In genomic region chr13:21670883-21671792, GRCh38 we compare ENCODE assay signal across 9 cellular contexts. TPM values are rescaled to one million over a fixed set of nuclear protein-coding genes. Genes with fewer than 3 reads are reported as not detected.
DNase-seq lines count a peak whose midpoint lies in the region; ATAC-seq and TF ChIP-seq lines count a peak whose summit lies in the region.
"Had no signal": no experiment of that assay in that cellular context is flagged by ENCODE, and none has a peak within 500 bp of the region (broad histone marks: within the 10 kb centered on the region; RNA-seq: fewer than 3 reads in every experiment).

FGF9 (plus strand) TSS chr13:21671073; CDS start chr13:21671913, 840 bp downstream.

- DNase-seq in AML-193 (lab: John Stamatoyannopoulos, UW) (peak; percentile 74), NCI-H446 treated with DMSO at 0.1 percent for 48 hours (lab: John Stamatoyannopoulos, UW) (peak; percentile 57), dorsolateral prefrontal cortex (peak in 7 of 10 donors; percentile 70 to 87 (median 74)), lower leg skin (ENCODE audit: low spot score in 2 of 2) (peak in 1 of 2 donors; percentile 92)
- DNase-seq in activated CD4-positive, alpha-beta T cell treated with anti-CD3 and anti-CD28 coated beads for 36 hours: peak; percentile 88
- DNase-seq in stimulated activated CD4-positive, alpha-beta T cell treated with anti-CD3 and anti-CD28 coated beads, TNF-alpha, amount 100 ng/mL, for 1 hour (ENCODE audit: low read depth in 3 of 3, low spot score in 1 of 3): peak; percentile 47 to 62 (median 55)

- intact Hi-C loops in activated CD4-positive, alpha-beta T cell treated with anti-CD3 and anti-CD28 coated beads for 36 hours (cut with DNase I, micrococcal nuclease): loop anchor here (1.0 to 10.0 kb wide), 10 partner anchors 16 to 1904 kb away; partner anchors contain the start of genes CRYL1 (in 1 of the 2), IL17D (in 1 of the 2), MICU2 (in 1 of the 2) and TNFRSF19 (in 1 of the 2)
- intact Hi-C loops in dorsolateral prefrontal cortex (cut with DNase I) (loop anchor here in 1 of 2 donors (5.0 kb wide), 1 partner anchor 606 kb away; no protein-coding TSS in a partner anchor), lower leg skin (cut with DNase I; ENCODE audit: low total_unique reads) (no loop called here)

- H3K4me1 Mint-ChIP-seq in activated CD4-positive, alpha-beta T cell treated with anti-CD3 and anti-CD28 coated beads for 36 hours: peaks cover 45% of the 10 kb centered on the region

- H3K27ac Mint-ChIP-seq in activated CD4-positive, alpha-beta T cell treated with anti-CD3 and anti-CD28 coated beads for 36 hours: peak within 1 kb of the TSS; percentile 53

- WGBS in lower leg skin, 2 donors: 0% methylated on average over 52 to 62 of the region's 62 CpGs

- no peaks in the 10 kb centered on the region for H3K36me3 Mint-ChIP-seq in activated CD4-positive, alpha-beta T cell treated with anti-CD3 and anti-CD28 coated beads for 36 hours (ENCODE audit: low read depth)

- peaks cover 43% of the 10 kb centered on the region for H3K27me3 Mint-ChIP-seq in activated CD4-positive, alpha-beta T cell treated with anti-CD3 and anti-CD28 coated beads for 36 hours

- POLR2A ChIA-PET in activated CD4-positive, alpha-beta T cell treated with anti-CD3 and anti-CD28 coated beads for 36 hours (lab: Charles Lee): no interaction called here

- no peak for TF ChIP-seq POLR2A in lower leg skin (IDR thresholded peaks at IDR 0.05)

- peak within 1 kb of the TSS in 21 of 59 donors; percentile 13 to 69 (median 46) for H3K27ac ChIP-seq in dorsolateral prefrontal cortex
- H3K27ac ChIP-seq: VCaP had no signal

- TF ChIP-seq CTCF in dorsolateral prefrontal cortex (IDR thresholded peaks at IDR 0.05 in 54 of 56, conservative IDR thresholded peaks at IDR 0.05 in 2 of 56; ENCODE audit: low read depth in 1 of 56, partially characterized antibody in 56 of 56): peak in 23 of 56 donors; percentile 5 to 47 (median 27)
- no peak for TF ChIP-seq CTCF in lower leg skin (IDR thresholded peaks at IDR 0.05)

- peak within 1 kb of the TSS; percentile 76 for H3K4me3 Mint-ChIP-seq in activated CD4-positive, alpha-beta T cell treated with anti-CD3 and anti-CD28 coated beads for 36 hours

- peak; percentile 47 for ATAC-seq in GM18870 (IDR thresholded peaks at IDR 0.05; ENCODE audit: unreplicated experiment)
- ATAC-seq in HG03095 (IDR thresholded peaks at IDR 0.05; ENCODE audit: unreplicated experiment): peak; percentile 72
- peak; percentile 78 for ATAC-seq in activated CD4-positive, alpha-beta T cell treated with anti-CD3 and anti-CD28 coated beads for 36 hours

- CTCF ChIA-PET in activated CD4-positive, alpha-beta T cell treated with anti-CD3 and anti-CD28 coated beads for 36 hours (lab: Charles Lee): interaction anchor here (1.0 to 2.0 kb wide), 2 partner anchors 10 to 33 kb away, joined by 3 to 5 read pairs; no protein-coding TSS in a partner anchor

- H3K9me3 Mint-ChIP-seq in activated CD4-positive, alpha-beta T cell treated with anti-CD3 and anti-CD28 coated beads for 36 hours (ENCODE audit: low read depth): no peaks in the 10 kb centered on the region

- peak within 1 kb of the TSS; percentile 52 to 90 (median 74) for H3K4me3 ChIP-seq in dorsolateral prefrontal cortex
- peak within 1 kb of the TSS; percentile 20 for H3K4me3 ChIP-seq in lower leg skin (ENCODE audit: low read depth, poor library complexity, severe bottlenecking)

- H3K27me3 ChIP-seq in dorsolateral prefrontal cortex: peaks cover 0 to 25% (median 0%) of the 10 kb centered on the region in 45 donors

RNA-seq across cellular contexts. Expression of gene FGF9, which starts in this region (rescaled TPM):
- total RNA-seq in activated CD4-positive, alpha-beta T cell treated with anti-CD3 and anti-CD28 coated beads for 36 hours: under 1 TPM in 1 of 2 experiments, not detected in 1; 0.19 TPM
- 10 to 100 TPM in 99 of 120 experiments, 1 to 10 TPM in 21; 4.4 to 25.3 (median 14.5) TPM for total RNA-seq in dorsolateral prefrontal cortex
- total RNA-seq in lower leg skin: under 1 TPM in 3 of 4 donors, not detected in 1; 0.13 to 0.25 (median 0.15) TPM

Comparison
In these comparisons a context has a peak if more than half of its experiments do, and no peak if none do; other contexts are left out.
1. RNA of gene FGF9 (total RNA-seq): 4.4 to 25.3 TPM in dorsolateral prefrontal cortex; 0.19 TPM in activated CD4-positive, alpha-beta T cell treated with anti-CD3 and anti-CD28 coated beads for 36 hours and 0.13 to 0.25 TPM in lower leg skin; every median in the first group is over 4 times any median in the second.
2. Peak in DNase-seq and ATAC-seq in activated CD4-positive, alpha-beta T cell treated with anti-CD3 and anti-CD28 coated beads for 36 hours; RNA of the gene not detected or under 1 TPM.
3. Peak in every context shown above with its lines, with median percentiles within 50 percentile points of each other: ATAC-seq.